22 cellular contexts compared by ENCODE assay signal in genomic region chr17:75361996-75362395, GRCh38. TPM values are rescaled to one million over a fixed set of nuclear protein-coding genes. Genes with fewer than 3 reads are reported as not detected.
DNase-seq lines count a peak whose midpoint lies in the region; ATAC-seq, FAIRE-seq and TF ChIP-seq lines count a peak whose summit lies in the region.
"Had no signal": no experiment of that assay in that cellular context is flagged by ENCODE, and none has a peak within 500 bp of the region (broad histone marks: within the 10 kb centered on the region; RNA-seq: fewer than 3 reads in every experiment).

No MANE protein-coding gene starts in this region.

- SMC1A ChIA-PET in GM12878 (lab: Charles Lee; ENCODE audit: uncharacterized antibody, unreplicated experiment) = interaction anchor here (0.7 to 9.8 kb wide), 12 partner anchors 8 to 69 kb away, joined by 3 to 125 read pairs (median 4); partner anchors contain the start of gene GRB2

- H3K4me1 ChIP-seq in Loucy (ENCODE audit: insufficient read depth, low read length, poor library complexity, severe bottlenecking) (peaks cover 67% of the 10 kb centered on the region), GM12878 (ENCODE audit: control insufficient read depth, insufficient read depth, low read length) (peaks cover 63% of the 10 kb centered on the region)

- CTCF ChIA-PET in activated CD8-positive, alpha-beta T cell treated with anti-CD3 and anti-CD28 coated beads for 36 hours (lab: Charles Lee) = interaction anchor here (1.3 to 2.2 kb wide), 3 partner anchors 24 to 39 kb away, joined by 3 to 7 read pairs (median 3); no protein-coding TSS in a partner anchor
- CTCF ChIA-PET in activated CD8-positive, alpha-beta T cell treated with anti-CD3 and anti-CD28 coated beads, Interleukin-2, amount 10 ng/mL, durations not matched to agents 7 days and 5 days (lab: Charles Lee) = interaction anchor here (1.0 kb wide), 1 partner anchor 91 kb away, joined by 4 read pairs; the partner anchor contains the start of gene MIF4GD
- CTCF ChIA-PET in GM12878 (lab: Yijun Ruan, JAX) = interaction anchor here (1.4 to 1.5 kb wide), 2 partner anchors 13 to 17 kb away, joined by 6 to 9 read pairs; no protein-coding TSS in a partner anchor

- H2AFZ ChIP-seq in Loucy (ENCODE audit: low read length) (no peak overlapping the region), GM12878 (ENCODE audit: control insufficient read depth, low read depth, low read length) (no peak overlapping the region)
- H2AFZ ChIP-seq: GM23248 had no signal

- peaks cover 6% of the 10 kb centered on the region; the same call in 1 of the 2 replicates for H3F3A ChIP-seq in Loucy (ENCODE audit: low read depth)

- H3K9me3 ChIP-seq in Loucy (ENCODE audit: insufficient read depth, low read depth, low read length) (no peaks in the 10 kb centered on the region), GM12878 (replicated peaks; ENCODE audit: control insufficient read depth, insufficient read depth, low read length) (no peaks in the 10 kb centered on the region; the same call in 2 of the 3 replicates)
- H3K9me3 ChIP-seq: upper lobe of right lung had no signal

- POLR2A ChIA-PET in activated CD8-positive, alpha-beta T cell treated with anti-CD3 and anti-CD28 coated beads for 36 hours (lab: Charles Lee) = interaction anchor here (1.3 kb wide), 1 partner anchor 25 kb away, joined by 4 read pairs; no protein-coding TSS in a partner anchor
- POLR2A ChIA-PET in activated CD8-positive, alpha-beta T cell treated with anti-CD3 and anti-CD28 coated beads, Interleukin-2, amount 10 ng/mL, durations not matched to agents 7 days and 5 days (lab: Charles Lee) = no interaction called here
- POLR2A ChIA-PET in GM12878 (lab: Charles Lee) = interaction anchor here (0.5 to 4.9 kb wide), 7 partner anchors 13 to 66 kb away, joined by 3 to 64 read pairs (median 4); no protein-coding TSS in a partner anchor

- H4K20me1 ChIP-seq in Loucy (ENCODE audit: insufficient read depth, low read length, poor library complexity, severe bottlenecking) (peaks cover 68% of the 10 kb centered on the region), GM12878 (ENCODE audit: control insufficient read depth, insufficient read depth) (peaks cover 3% of the 10 kb centered on the region)

- H3K79me2 ChIP-seq in Loucy (ENCODE audit: insufficient read depth, low read length) = peaks cover 100% of the 10 kb centered on the region
- H3K79me2 ChIP-seq in GM12878 (ENCODE audit: control insufficient read depth, insufficient read depth, low read length) = peaks cover 95% of the 10 kb centered on the region

- H3K4me3 Mint-ChIP-seq in activated CD8-positive, alpha-beta T cell treated with anti-CD3 and anti-CD28 coated beads for 36 hours = no peak overlapping the region
- H3K4me3 Mint-ChIP-seq in activated CD8-positive, alpha-beta T cell treated with anti-CD3 and anti-CD28 coated beads, Interleukin-2, amount 10 ng/mL, durations not matched to agents 7 days and 5 days = no peak overlapping the region
- H3K4me3 Mint-ChIP-seq in stimulated activated naive B cell treated with anti-CD40 and anti-IgM and Interleukin-4, amounts not matched to agents 10 μg/mL and 1 μg/mL and 100 μg/mL, for 72 hours = peak overlapping the region in 1 of 2 donors; percentile 18

- H3K27ac ChIP-seq in GM12878 (ENCODE audit: control insufficient read depth, insufficient read depth) = no peak overlapping the region
- H3K27ac ChIP-seq: GM23248, upper lobe of right lung, WERI-Rb-1 had no signal

- ATAC-seq in activated CD8-positive, alpha-beta T cell treated with anti-CD3 and anti-CD28 coated beads for 36 hours = no peak
- ATAC-seq in activated CD8-positive, alpha-beta T cell treated with anti-CD3 and anti-CD28 coated beads, Interleukin-2, amount 10 ng/mL, durations not matched to agents 7 days and 5 days = no peak
- ATAC-seq in GM12878 (peak; percentile 42), HG03457 (IDR thresholded peaks at IDR 0.05; ENCODE audit: unreplicated experiment) (no peak), GM21515 (IDR thresholded peaks at IDR 0.05; ENCODE audit: unreplicated experiment) (no peak)
- ATAC-seq in stimulated activated naive B cell treated with anti-CD40 and anti-IgM and Interleukin-4, amounts not matched to agents 10 μg/mL and 1 μg/mL and 100 μg/mL, for 72 hours (replicated peaks) = peak in 1 of 2 donors; percentile 75
- ATAC-seq: upper lobe of right lung had no signal

- H3K4me2 ChIP-seq in Loucy (ENCODE audit: low read depth, low read length, poor library complexity, severe bottlenecking) (peak overlapping the region; percentile 70), GM12878 (ENCODE audit: control insufficient read depth, insufficient read depth) (peak overlapping the region; percentile 50)
- H3K4me2 ChIP-seq: smooth muscle cell had no signal

- H3K4me3 ChIP-seq in Loucy (ENCODE audit: low read length, poor library complexity, severe bottlenecking) = no peak overlapping the region
- H3K4me3 ChIP-seq in GM12878 = no peak overlapping the region
- H3K4me3 ChIP-seq: GM23248, smooth muscle cell, upper lobe of right lung had no signal

- H3K36me3 Mint-ChIP-seq in activated CD8-positive, alpha-beta T cell treated with anti-CD3 and anti-CD28 coated beads for 36 hours (ENCODE audit: low read depth) = peaks cover 15% of the 10 kb centered on the region
- H3K36me3 Mint-ChIP-seq in activated CD8-positive, alpha-beta T cell treated with anti-CD3 and anti-CD28 coated beads, Interleukin-2, amount 10 ng/mL, durations not matched to agents 7 days and 5 days (ENCODE audit: low read depth) = peaks cover 16% of the 10 kb centered on the region
- H3K36me3 Mint-ChIP-seq in stimulated activated naive B cell treated with anti-CD40 and anti-IgM and Interleukin-4, amounts not matched to agents 10 μg/mL and 1 μg/mL and 100 μg/mL, for 72 hours = peaks cover 25 to 56% of the 10 kb centered on the region in 2 donors

- no peak for TF ChIP-seq RAD21 in GM12878 (IDR thresholded peaks at IDR 0.05; ENCODE audit: insufficient read depth, low read depth, low read length)

- H3K9ac ChIP-seq in Loucy (ENCODE audit: low read depth, low read length, poor library complexity, severe bottlenecking) = peak overlapping the region; percentile 7
- H3K9ac ChIP-seq in GM12878 (ENCODE audit: control insufficient read depth, insufficient read depth, low read length) = no peak overlapping the region
- H3K9ac ChIP-seq: GM23248 had no signal

- peaks cover 79% of the 10 kb centered on the region for H3K4me1 Mint-ChIP-seq in activated CD8-positive, alpha-beta T cell treated with anti-CD3 and anti-CD28 coated beads for 36 hours (ENCODE audit: low read depth)
- H3K4me1 Mint-ChIP-seq in activated CD8-positive, alpha-beta T cell treated with anti-CD3 and anti-CD28 coated beads, Interleukin-2, amount 10 ng/mL, durations not matched to agents 7 days and 5 days (ENCODE audit: low read depth) = peaks cover 76% of the 10 kb centered on the region
- H3K4me1 Mint-ChIP-seq in stimulated activated naive B cell treated with anti-CD40 and anti-IgM and Interleukin-4, amounts not matched to agents 10 μg/mL and 1 μg/mL and 100 μg/mL, for 72 hours = peaks cover 61 to 92% of the 10 kb centered on the region in 2 donors

- no peak for DNase-seq in activated CD8-positive, alpha-beta T cell treated with anti-CD3 and anti-CD28 coated beads for 36 hours
- DNase-seq in activated CD8-positive, alpha-beta T cell treated with anti-CD3 and anti-CD28 coated beads, Interleukin-2, amount 10 ng/mL, durations not matched to agents 7 days and 5 days = no peak
- DNase-seq in GM12878 (ENCODE audit: low read depth, low spot score) (no peak), NCI-H1092 (lab: John Stamatoyannopoulos, UW) (no peak)
- no peak for DNase-seq in stimulated activated naive B cell treated with anti-CD40 and anti-IgM and Interleukin-4, amounts not matched to agents 10 μg/mL and 1 μg/mL and 100 μg/mL, for 72 hours
- DNase-seq: activated effector memory CD4-positive, alpha-beta T cell treated with anti-CD3 and anti-CD28 coated beads, Interleukin-2, amount 50 U/mL, for 16 hours; amygdala; dermis blood vessel endothelial cell; DMS 273 treated with DMSO at 0.1 percent for 48 hours; GM23248; midbrain; NCI-H1436 treated with DMSO at 0.1 percent for 48 hours; NCI-H2171 treated with DMSO at 0.1 percent for 48 hours; SIG-M5; stimulated activated CD4-positive, alpha-beta T cell treated with anti-CD3 and anti-CD28 coated beads, Interleukin-2, amount 100 ng/mL, for 48 hours; upper lobe of right lung; WERI-Rb-1 had no signal

- no peak for TF ChIP-seq POLR2A in GM12878 (IDR thresholded peaks at IDR 0.05; ENCODE audit: low read depth, low read length)

- no peaks in the 10 kb centered on the region for H3K9me3 Mint-ChIP-seq in activated CD8-positive, alpha-beta T cell treated with anti-CD3 and anti-CD28 coated beads for 36 hours
- no peaks in the 10 kb centered on the region for H3K9me3 Mint-ChIP-seq in activated CD8-positive, alpha-beta T cell treated with anti-CD3 and anti-CD28 coated beads, Interleukin-2, amount 10 ng/mL, durations not matched to agents 7 days and 5 days (ENCODE audit: insufficient read depth)
- H3K9me3 Mint-ChIP-seq in stimulated activated naive B cell treated with anti-CD40 and anti-IgM and Interleukin-4, amounts not matched to agents 10 μg/mL and 1 μg/mL and 100 μg/mL, for 72 hours = no peaks in the 10 kb centered on the region

- intact Hi-C loops in activated CD8-positive, alpha-beta T cell treated with anti-CD3 and anti-CD28 coated beads for 36 hours (cut with micrococcal nuclease) = no loop called here
- intact Hi-C loops in GM12878 (cut with micrococcal nuclease; ENCODE audit: unreplicated experiment) = loop anchor here (2.0 kb wide), 1 partner anchor 15 kb away; no protein-coding TSS in a partner anchor

- WGBS in GM12878 (ENCODE audit: insufficient coverage, insufficient replicate concordance, low lambda C conversion rate, missing lambda C conversion rate) = 3% methylated on average over 2 of the region's 2 CpGs

- no peak for FAIRE-seq in GM12878 (lab: Jason Lieb, UNC)
- FAIRE-seq: G401.6 had no signal

- TF ChIP-seq CTCF in activated CD8-positive, alpha-beta T cell treated with anti-CD3 and anti-CD28 coated beads for 36 hours (IDR thresholded peaks at IDR 0.05) = no peak
- TF ChIP-seq CTCF in Loucy (conservative IDR thresholded peaks at IDR 0.05; ENCODE audit: low read length) = no peak
- TF ChIP-seq CTCF in GM12878 (IDR thresholded peaks at IDR 0.05 in 2 of 3, conservative IDR thresholded peaks at IDR 0.05 in 1 of 3; ENCODE audit: control insufficient read depth in 2 of 3, extremely low read depth in 1 of 3, insufficient read depth in 1 of 3, low read depth in 3 of 3, low read length in 3 of 3) = no peak

- no peaks in the 10 kb centered on the region for H3K27me3 ChIP-seq in Loucy (ENCODE audit: insufficient read depth, low read length, poor library complexity, severe bottlenecking)
- H3K27me3 ChIP-seq in GM12878 (replicated peaks in 1 of 2; ENCODE audit: control insufficient read depth in 2 of 2, insufficient read depth in 2 of 2, low read length in 1 of 2) = no peaks in the 10 kb centered on the region
- H3K27me3 ChIP-seq: upper lobe of right lung had no signal

- 0 out of 2 replicates have a peak, but pooled peaks cover 3% of the 10 kb centered on the region for H3K36me3 ChIP-seq in Loucy (ENCODE audit: insufficient read depth, low read length)
- H3K36me3 ChIP-seq in GM12878 (ENCODE audit: control insufficient read depth in 2 of 2, insufficient read depth in 2 of 2, low read length in 1 of 2) = no peaks in the 10 kb centered on the region; a peak in 2 of 4 replicates
- H3K36me3 ChIP-seq: upper lobe of right lung, WERI-Rb-1 had no signal

- no peaks in the 10 kb centered on the region for H3K9me2 ChIP-seq in Loucy (replicated peaks; ENCODE audit: low read depth, low read length)

- no peak for TF ChIP-seq EP300 in GM12878 (IDR thresholded peaks at IDR 0.05; ENCODE audit: borderline replicate concordance in 1 of 2, control insufficient read depth in 1 of 2, low read depth in 2 of 2, low read length in 2 of 2)

- in situ Hi-C loops in GM12878 (cut with MboI) = no loop called here

- RAD21 ChIA-PET in GM12878 (lab: Charles Lee; ENCODE audit: unreplicated experiment) = interaction anchor here (1.2 to 2.4 kb wide), 3 partner anchors 12 to 17 kb away, joined by 3 to 14 read pairs (median 7); no protein-coding TSS in a partner anchor

- no peaks in the 10 kb centered on the region for H3K27me3 Mint-ChIP-seq in activated CD8-positive, alpha-beta T cell treated with anti-CD3 and anti-CD28 coated beads for 36 hours
- no peaks in the 10 kb centered on the region for H3K27me3 Mint-ChIP-seq in activated CD8-positive, alpha-beta T cell treated with anti-CD3 and anti-CD28 coated beads, Interleukin-2, amount 10 ng/mL, durations not matched to agents 7 days and 5 days (ENCODE audit: low read depth)
- H3K27me3 Mint-ChIP-seq in stimulated activated naive B cell treated with anti-CD40 and anti-IgM and Interleukin-4, amounts not matched to agents 10 μg/mL and 1 μg/mL and 100 μg/mL, for 72 hours = no peaks in the 10 kb centered on the region

- peak overlapping the region; percentile 78 for H3K27ac Mint-ChIP-seq in activated CD8-positive, alpha-beta T cell treated with anti-CD3 and anti-CD28 coated beads for 36 hours
- H3K27ac Mint-ChIP-seq in activated CD8-positive, alpha-beta T cell treated with anti-CD3 and anti-CD28 coated beads, Interleukin-2, amount 10 ng/mL, durations not matched to agents 7 days and 5 days = no peak overlapping the region
- peak overlapping the region; percentile 34 for H3K27ac Mint-ChIP-seq in stimulated activated naive B cell treated with anti-CD40 and anti-IgM and Interleukin-4, amounts not matched to agents 10 μg/mL and 1 μg/mL and 100 μg/mL, for 72 hours

- TSS peak; percentile 12 for BruUV-seq in GM12878 (replicated peaks; lab: Mats Ljungman, UMichigan)

RNA-seq across cellular contexts. Expression of gene GRB2, which starts 43.5 kb away (rescaled TPM):
- total RNA-seq in activated CD8-positive, alpha-beta T cell treated with anti-CD3 and anti-CD28 coated beads for 36 hours = 100 to 1,000 TPM; 167 to 179 TPM
- 100 to 1,000 TPM; 166 to 178 TPM for total RNA-seq in activated CD8-positive, alpha-beta T cell treated with anti-CD3 and anti-CD28 coated beads, Interleukin-2, amount 10 ng/mL, durations not matched to agents 7 days and 5 days
- 189 and 244 TPM in 2 replicates for total RNA-seq in GM12878 (2013; cell fraction: nucleolus; rRNA removed)
- total RNA-seq in GM12878 (2014; rRNA removed) (161 and 168 TPM in 2 replicates), GM12878 (2014; rRNA removed; fragmentation: Illumina TruSeq; extraction: Trizol) (113 and 118 TPM in 2 replicates), GM12878 (2021) (207 and 214 TPM in 2 replicates)
- polyA plus RNA-seq in GM12878 (2011; ENCODE audit: low read depth) = 75.8 TPM
- polyA plus RNA-seq in GM12878 (2011; rRNA removed) (133 and 196 TPM in 2 replicates), GM12878 (2014; fragmentation: Illumina TruSeq; extraction: Trizol) (141 and 201 TPM in 2 replicates), GM12878 (2014; fragmentation: Nextera tagmentation; extraction: Ambion mirVana) (100 to 1,000 TPM; 113 to 152 TPM), GM12878 (2014; rRNA removed) (164 and 180 TPM in 2 replicates), GM12878 (2016; fragmentation: Nextera tagmentation; extraction: Ambion mirVana) (100 to 1,000 TPM; 263 to 268 TPM)
- 121 and 130 TPM in 2 replicates for polyA plus RNA-seq in GM12878 (2011; cell fraction: cytosol; rRNA removed)
- 40.5 and 43.7 TPM in 2 replicates for polyA plus RNA-seq in GM12878 (2011; cell fraction: nucleus; rRNA removed)
- 118 and 123 TPM in 2 replicates for polyA plus RNA-seq in GM12878 (2012)
- 52.6 and 94.4 TPM in 2 replicates for polyA minus RNA-seq in GM12878 (2011; rRNA and poly(A)+ RNA removed)
- 19.2 and 20.6 TPM in 2 replicates for polyA minus RNA-seq in GM12878 (2011; cell fraction: cytosol; rRNA and poly(A)+ RNA removed)
- 31.8 and 65.3 TPM in 2 replicates for polyA minus RNA-seq in GM12878 (2011; cell fraction: nucleus; rRNA and poly(A)+ RNA removed)
